In the genomic region with DNA sequence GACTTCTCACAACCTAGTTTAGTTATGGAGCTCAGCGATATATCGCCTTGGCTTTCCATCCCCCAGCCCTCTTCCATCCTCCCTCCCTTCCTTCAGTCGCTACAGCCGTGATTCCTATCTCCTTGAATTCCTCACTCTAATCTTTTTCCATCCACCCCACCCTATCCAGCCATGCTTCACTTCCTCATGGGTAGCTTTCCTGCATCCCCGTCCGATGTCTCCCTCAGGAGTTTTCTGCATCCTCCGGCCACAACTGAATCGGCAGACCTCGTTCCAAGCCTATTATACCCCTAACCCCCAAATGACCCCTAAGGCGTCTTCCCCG, we compare ENCODE assay signal across 9 cellular contexts. TPM values are rescaled to one million over a fixed set of nuclear protein-coding genes. Genes with fewer than 3 reads are reported as not detected.
A peak's percentile ranks its signal among the peaks of the same experiment; 100 is the strongest.
DNase-seq lines count a peak whose midpoint lies in the region; ATAC-seq and TF ChIP-seq lines count a peak whose summit lies in the region.
"Had no signal": no experiment of that assay in that cellular context is flagged by ENCODE, and none has a peak within 500 bp of the region (broad histone marks: within the 10 kb centered on the region; RNA-seq: fewer than 3 reads in every experiment).

No MANE protein-coding gene starts in this region.

- H3K36me3 ChIP-seq in BE2C, result peaks cover 3% of the 10 kb centered on the region; the same call in 1 of the 2 replicates
- peaks cover 4% of the 10 kb centered on the region; the same call in 1 of the 2 replicates for H3K36me3 ChIP-seq in iPS-20b (ENCODE audit: insufficient read depth, low read depth, low read length)

- H3K4me1 ChIP-seq in BE2C (no peaks in the 10 kb centered on the region), iPS-20b (ENCODE audit: insufficient read depth, low read length) (no peaks in the 10 kb centered on the region)

- H3K27ac ChIP-seq in iPS-20b (ENCODE audit: low read length), result no peak overlapping the region

- peak; percentile 1 for ATAC-seq in HG02571 (IDR thresholded peaks at IDR 0.05; ENCODE audit: unreplicated experiment)
- ATAC-seq in activated naive CD4-positive, alpha-beta T cell treated with anti-CD3 and anti-CD28 coated beads, Interleukin-2, amount 50 U/mL, for 72 hours, result no peak
- ATAC-seq in stimulated activated naive B cell treated with anti-CD40 and anti-IgM and Interleukin-4, amounts not matched to agents 10 μg/mL and 1 μg/mL and 100 μg/mL, for 72 hours (replicated peaks), result no peak

- H3K9me3 Mint-ChIP-seq in activated naive CD4-positive, alpha-beta T cell treated with anti-CD3 and anti-CD28 coated beads, Interleukin-2, amount 50 U/mL, for 72 hours, result no peaks in the 10 kb centered on the region
- H3K9me3 Mint-ChIP-seq in stimulated activated naive B cell treated with anti-CD40 and anti-IgM and Interleukin-4, amounts not matched to agents 10 μg/mL and 1 μg/mL and 100 μg/mL, for 72 hours, result no peaks in the 10 kb centered on the region

- H3K9ac ChIP-seq in iPS-20b (ENCODE audit: low read depth, low read length), result peak overlapping the region; percentile 87

- H3K4me3 ChIP-seq in BE2C (ENCODE audit: low read depth, low read length) (peak overlapping the region; percentile 84), iPS-20b (ENCODE audit: low read length) (peak overlapping the region; percentile 82)

- H3K4me1 Mint-ChIP-seq in stimulated activated naive B cell treated with anti-CD40 and anti-IgM and Interleukin-4, amounts not matched to agents 10 μg/mL and 1 μg/mL and 100 μg/mL, for 72 hours, result peaks cover 7 to 18% of the 10 kb centered on the region in 2 donors

- peak overlapping the region; percentile 93 to 94 for H3K27ac Mint-ChIP-seq in activated naive CD4-positive, alpha-beta T cell treated with anti-CD3 and anti-CD28 coated beads, Interleukin-2, amount 50 U/mL, for 72 hours
- H3K27ac Mint-ChIP-seq in stimulated activated naive B cell treated with anti-CD40 and anti-IgM and Interleukin-4, amounts not matched to agents 10 μg/mL and 1 μg/mL and 100 μg/mL, for 72 hours, result peak overlapping the region; percentile 89

- H3K9me3 ChIP-seq in BE2C (no peaks in the 10 kb centered on the region), iPS-20b (ENCODE audit: insufficient read depth, low read depth, low read length) (no peaks in the 10 kb centered on the region)

- peak overlapping the region; percentile 93 to 99 for H3K4me3 Mint-ChIP-seq in stimulated activated naive B cell treated with anti-CD40 and anti-IgM and Interleukin-4, amounts not matched to agents 10 μg/mL and 1 μg/mL and 100 μg/mL, for 72 hours

- no peak for TF ChIP-seq CTCF in BE2C (IDR thresholded peaks at IDR 0.05; ENCODE audit: low read depth, low read length)

- DNase-seq in BE2C (no peak), DMS79 (lab: John Stamatoyannopoulos, UW) (no peak), NOMO-1 treated with dmso at 0.1 percent for 144 hours (lab: John Stamatoyannopoulos, UW; ENCODE audit: unreplicated experiment) (no peak), middle frontal gyrus (ENCODE audit: extremely low spot score, low spot score) (no peak)
- no peak for DNase-seq in activated naive CD4-positive, alpha-beta T cell treated with anti-CD3 and anti-CD28 coated beads, Interleukin-2, amount 50 U/mL, for 72 hours (ENCODE audit: low spot score in 2 of 2)
- no peak for DNase-seq in stimulated activated naive B cell treated with anti-CD40 and anti-IgM and Interleukin-4, amounts not matched to agents 10 μg/mL and 1 μg/mL and 100 μg/mL, for 72 hours

- H3K36me3 Mint-ChIP-seq in activated naive CD4-positive, alpha-beta T cell treated with anti-CD3 and anti-CD28 coated beads, Interleukin-2, amount 50 U/mL, for 72 hours, result peaks cover 6 to 9% of the 10 kb centered on the region in 2 donors
- peaks cover 5 to 8% of the 10 kb centered on the region in 2 donors for H3K36me3 Mint-ChIP-seq in stimulated activated naive B cell treated with anti-CD40 and anti-IgM and Interleukin-4, amounts not matched to agents 10 μg/mL and 1 μg/mL and 100 μg/mL, for 72 hours

- H3K27me3 ChIP-seq in BE2C (no peaks in the 10 kb centered on the region; the same call in 1 of the 2 replicates), iPS-20b (ENCODE audit: insufficient read depth, low read length) (no peaks in the 10 kb centered on the region)

- peaks cover 6 to 8% of the 10 kb centered on the region in 2 donors for H3K27me3 Mint-ChIP-seq in stimulated activated naive B cell treated with anti-CD40 and anti-IgM and Interleukin-4, amounts not matched to agents 10 μg/mL and 1 μg/mL and 100 μg/mL, for 72 hours

RNA-seq across cellular contexts. Expression of a gene that starts 0.4 kb away (rescaled TPM):
- polyA plus RNA-seq in BE2C (2012; ENCODE audit: insufficient read depth, insufficient read length, low read depth), result 64.0 TPM
- 10 to 100 TPM; 37.7 to 42.3 TPM for total RNA-seq in activated naive CD4-positive, alpha-beta T cell treated with anti-CD3 and anti-CD28 coated beads, Interleukin-2, amount 50 U/mL, for 72 hours

RNA-seq across cellular contexts. Expression of a gene that starts 28.0 kb away (rescaled TPM):
- 13.3 TPM for polyA plus RNA-seq in BE2C (2012; ENCODE audit: insufficient read depth, insufficient read length, low read depth)
- 10 to 100 TPM in 1 of 2 donors, 1 to 10 TPM in 1; 8.2 to 22.8 TPM for total RNA-seq in activated naive CD4-positive, alpha-beta T cell treated with anti-CD3 and anti-CD28 coated beads, Interleukin-2, amount 50 U/mL, for 72 hours

RNA-seq across cellular contexts. Expression of a gene that starts 38.9 kb away (rescaled TPM):
- 1.1 TPM for polyA plus RNA-seq in BE2C (2012; ENCODE audit: insufficient read depth, insufficient read length, low read depth)
- 10 to 100 TPM in 1 of 2 donors, 1 to 10 TPM in 1; 7.5 to 20.7 TPM for total RNA-seq in activated naive CD4-positive, alpha-beta T cell treated with anti-CD3 and anti-CD28 coated beads, Interleukin-2, amount 50 U/mL, for 72 hours
- total RNA-seq: lung microvascular endothelial cell had no signal

RNA-seq across cellular contexts. Expression of a gene that starts 43.7 kb away (rescaled TPM):
- 1.7 TPM for polyA plus RNA-seq in BE2C (2012; ENCODE audit: insufficient read depth, insufficient read length, low read depth)
- total RNA-seq in activated naive CD4-positive, alpha-beta T cell treated with anti-CD3 and anti-CD28 coated beads, Interleukin-2, amount 50 U/mL, for 72 hours, result 100 to 1,000 TPM; 164 to 349 TPM
- total RNA-seq: lung microvascular endothelial cell had no signal

RNA-seq across cellular contexts. Expression of a gene that starts 50.7 kb away (rescaled TPM):
- polyA plus RNA-seq in BE2C (2012; ENCODE audit: insufficient read depth, insufficient read length, low read depth), result 81.2 TPM
- 10 to 100 TPM; 57.5 to 86.5 TPM for total RNA-seq in activated naive CD4-positive, alpha-beta T cell treated with anti-CD3 and anti-CD28 coated beads, Interleukin-2, amount 50 U/mL, for 72 hours
